Comparison of ENCODE assay signal across 9 cellular contexts in genomic region chr19:39515551-39516191, GRCh38. TPM values are rescaled to one million over a fixed set of nuclear protein-coding genes. Genes with fewer than 3 reads are reported as not detected.
A peak's percentile ranks its signal among the peaks of the same experiment; 100 is the strongest.
DNase-seq lines count a peak whose midpoint lies in the region; ATAC-seq and TF ChIP-seq lines count a peak whose summit lies in the region.
"Had no signal": no experiment of that assay in that cellular context is flagged by ENCODE, and none has a peak within 500 bp of the region (broad histone marks: within the 10 kb centered on the region; RNA-seq: fewer than 3 reads in every experiment).

No MANE protein-coding gene starts in this region.

- H3K27ac ChIP-seq in vagina, result no peak overlapping the region
- H3K27ac ChIP-seq in adrenal gland, result no peak overlapping the region

- H3K9me3 ChIP-seq in vagina (no peaks in the 10 kb centered on the region), adrenal gland (replicated peaks in 1 of 3) (no peaks in the 10 kb centered on the region)

- peaks cover 44% of the 10 kb centered on the region for H3K27me3 Mint-ChIP-seq in MCF 10A (ENCODE audit: insufficient read depth, unreplicated experiment)
- H3K27me3 Mint-ChIP-seq in naive B cell, result peaks cover 23 to 66% (median 50%) of the 10 kb centered on the region in 3 donors

- POLR2A ChIA-PET in MCF 10A (lab: Yijun Ruan, JAX), result interaction anchor here (0.7 kb wide), 1 partner anchor 25 kb away, joined by 3 read pairs; the partner anchor contains the start of gene EID2

- H3K4me1 Mint-ChIP-seq in MCF 10A (ENCODE audit: insufficient read depth, unreplicated experiment) (peaks cover 8% of the 10 kb centered on the region), naive B cell (peaks cover 16 to 19% (median 17%) of the 10 kb centered on the region in 3 donors)

- H3K4me3 Mint-ChIP-seq in MCF 10A (ENCODE audit: unreplicated experiment) (peak overlapping the region; percentile 1), naive B cell (peak overlapping the region; percentile 16 to 88 (median 81))

- no peak overlapping the region for H3K27ac Mint-ChIP-seq in MCF 10A (ENCODE audit: low read depth, unreplicated experiment)
- H3K27ac Mint-ChIP-seq in naive B cell, result no peak overlapping the region

- peak in 1 of 2 donors; percentile 24 for ATAC-seq in naive B cell (ENCODE audit: low read depth in 2 of 2)

- H3K4me1 ChIP-seq in vagina (peaks cover 12% of the 10 kb centered on the region), adrenal gland (replicated peaks in 1 of 2) (peaks cover 4 to 12% of the 10 kb centered on the region in 2 donors)

- H3K36me3 ChIP-seq in vagina (no peaks in the 10 kb centered on the region), adrenal gland (replicated peaks in 1 of 2) (no peaks in the 10 kb centered on the region)

- no TSS peak for BruUV-seq in MCF 10A (replicated peaks; lab: Mats Ljungman, UMichigan)

- no peak for TF ChIP-seq POLR2A in vagina (IDR thresholded peaks at IDR 0.05)
- no peak for TF ChIP-seq POLR2A in adrenal gland (IDR thresholded peaks at IDR 0.05)

- peak overlapping the region; percentile 29 to 42 for H3K4me3 ChIP-seq in vagina
- peak overlapping the region in 1 of 4 donors; percentile 55 for H3K4me3 ChIP-seq in adrenal gland
- H3K4me3 ChIP-seq in foreskin fibroblast (ENCODE audit: low read depth in 1 of 2, low read length in 2 of 2), result no peak overlapping the region

- intact Hi-C loops in MCF 10A (cut with micrococcal nuclease) (no loop called here), vagina (cut with DNase I) (no loop called here), adrenal gland (cut with DNase I) (no loop called here)

- TF ChIP-seq CTCF in MCF 10A (IDR thresholded peaks at IDR 0.05; ENCODE audit: unreplicated experiment) (no peak), vagina (IDR thresholded peaks at IDR 0.05) (no peak), adrenal gland (IDR thresholded peaks at IDR 0.05) (no peak), foreskin fibroblast (IDR thresholded peaks at IDR 0.05; ENCODE audit: low read depth, low read length) (no peak)

- peak; percentile 28 to 31 for DNase-seq in stimulated activated CD4-positive, alpha-beta T cell treated with anti-CD3 and anti-CD28 coated beads, Interleukin-2, amount 100 ng/mL, for 24 hours
- no peak for DNase-seq in stimulated activated CD4-positive, alpha-beta T cell treated with anti-CD3 and anti-CD28 coated beads, Interleukin-1b, Interleukin-23, amount 100 ng/mL, for 48 hours
- no peak for DNase-seq in MCF 10A (ENCODE audit: unreplicated experiment)
- DNase-seq in naive B cell, result no peak
- DNase-seq in vagina (ENCODE audit: extremely low spot score in 2 of 2), result no peak
- DNase-seq in adrenal gland, result no peak
- DNase-seq in SW 1271 (lab: John Stamatoyannopoulos, UW), result no peak
- no peak for DNase-seq in foreskin fibroblast
- DNase-seq: GF-D8 had no signal

- H3K27me3 ChIP-seq in vagina (no peaks in the 10 kb centered on the region), adrenal gland (peaks cover 41% of the 10 kb centered on the region)

- 4 to 13% (median 5%) methylated on average over 3 to 44 of the region's 44 CpGs for WGBS in adrenal gland, 4 donors

- CTCF ChIA-PET in MCF 10A (lab: Yijun Ruan, JAX), result interaction anchor here (0.5 kb wide), 1 partner anchor 626 kb away, joined by 3 read pairs; no protein-coding TSS in a partner anchor

- H3K36me3 Mint-ChIP-seq in MCF 10A (ENCODE audit: insufficient read depth, unreplicated experiment) (no peaks in the 10 kb centered on the region), naive B cell (peaks cover 0 to 16% of the 10 kb centered on the region in 2 donors)

- no peaks in the 10 kb centered on the region for H3K9me3 Mint-ChIP-seq in MCF 10A (ENCODE audit: unreplicated experiment)
- H3K9me3 Mint-ChIP-seq in naive B cell, result peaks cover 0 to 7% (median 0%) of the 10 kb centered on the region in 7 donors

RNA-seq across cellular contexts. Expression of gene SELENOV, which starts 0.7 kb away (rescaled TPM):
- total RNA-seq in MCF 10A (2022) (not detected in 2 replicates), vagina (not detected), adrenal gland (not detected)
- polyA plus RNA-seq in naive B cell (ENCODE audit: low read depth in 6 of 6) (not detected), adrenal gland (not detected)

RNA-seq across cellular contexts. Expression of gene DLL3, which starts 16.9 kb away (rescaled TPM):
- total RNA-seq in MCF 10A (2022) (0.56 and 0.68 TPM in 2 replicates), vagina (not detected), adrenal gland (not detected)
- polyA plus RNA-seq in naive B cell (ENCODE audit: low read depth in 6 of 6) (under 1 TPM in 4 of 6 donors, not detected in 2; 0.20 to 0.89 (median 0.55) TPM), adrenal gland (under 1 TPM in 1 of 3 donors, not detected in 2; 0.10 TPM)

RNA-seq across cellular contexts. Expression of gene EID2B, which starts 17.0 kb away (rescaled TPM):
- 2.0 and 3.3 TPM in 2 replicates for total RNA-seq in MCF 10A (2022)
- polyA plus RNA-seq in naive B cell (ENCODE audit: low read depth in 6 of 6), result 1 to 10 TPM; 3.6 to 9.9 (median 7.2) TPM
- total RNA-seq in vagina, result 3.7 TPM
- 1 to 10 TPM; 1.6 to 6.7 (median 3.8) TPM for total RNA-seq in adrenal gland
- polyA plus RNA-seq in adrenal gland, result 1 to 10 TPM; 2.7 to 4.3 (median 3.8) TPM

RNA-seq across cellular contexts. Expression of gene EID2, which starts 24.3 kb away (rescaled TPM):
- total RNA-seq in MCF 10A (2022), result 8.5 and 10.4 TPM in 2 replicates
- 10 to 100 TPM in 4 of 6 donors, 1 to 10 TPM in 1, not detected in 1; 9.4 to 22.9 (median 17.3) TPM for polyA plus RNA-seq in naive B cell (ENCODE audit: low read depth in 6 of 6)
- total RNA-seq in vagina, result 13.5 TPM
- 10 to 100 TPM; 13.9 to 32.9 (median 25.9) TPM for total RNA-seq in adrenal gland
- 10 to 100 TPM; 19.2 to 31.7 (median 27.8) TPM for polyA plus RNA-seq in adrenal gland

RNA-seq across cellular contexts. Expression of gene TIMM50, which starts 35.0 kb away (rescaled TPM):
- total RNA-seq in MCF 10A (2022) (71.2 and 94.2 TPM in 2 replicates), vagina (65.3 TPM), adrenal gland (10 to 100 TPM; 52.8 to 93.4 (median 64.9) TPM)
- polyA plus RNA-seq in naive B cell (ENCODE audit: low read depth in 6 of 6) (10 to 100 TPM; 35.4 to 41.9 (median 37.0) TPM), adrenal gland (100 to 1,000 TPM in 2 of 3 donors, 10 to 100 TPM in 1; 77.7 to 147 (median 118) TPM)

Comparison
In these comparisons a context has a peak if more than half of its experiments do, and no peak if none do; other contexts are left out.
1. DNase-seq: peak in stimulated activated CD4-positive, alpha-beta T cell treated with anti-CD3 and anti-CD28 coated beads, Interleukin-2, amount 100 ng/mL, for 24 hours (2 of 2); none in stimulated activated CD4-positive, alpha-beta T cell treated with anti-CD3 and anti-CD28 coated beads, Interleukin-1b, Interleukin-23, amount 100 ng/mL, for 48 hours (single experiment), MCF 10A (single experiment), naive B cell (single experiment), vagina (0 of 2), adrenal gland (0 of 7), SW 1271 (0 of 2) and foreskin fibroblast (0 of 2).
2. H3K4me3 ChIP-seq: peak in vagina (2 of 2); none in foreskin fibroblast (0 of 2).